ENCODE assay signal across 8 cellular contexts in genomic region chr10:132516771-132517725, GRCh38. TPM values are rescaled to one million over a fixed set of nuclear protein-coding genes. Genes with fewer than 3 reads are reported as not detected.
DNase-seq lines count a peak whose midpoint lies in the region; ATAC-seq, FAIRE-seq and TF ChIP-seq lines count a peak whose summit lies in the region.

No MANE protein-coding gene starts in this region.

- peak overlapping the region; percentile 38; the same call in 1 of the 2 replicates for H3K4me2 ChIP-seq in IMR-90 (ENCODE audit: low read depth, low read length)

- peak overlapping the region; percentile 91 for H2AK9ac ChIP-seq in IMR-90 (replicated peaks; ENCODE audit: low read depth, low read length, poor library complexity)

- peak overlapping the region; percentile 51 to 94 for H4K8ac ChIP-seq in IMR-90 (ENCODE audit: low read depth in 2 of 2, low read length in 2 of 2)

- peak overlapping the region; percentile 72; the same call in 1 of the 2 replicates for H3K23ac ChIP-seq in IMR-90 (ENCODE audit: low read depth, low read length)

- H2BK120ac ChIP-seq in IMR-90 (ENCODE audit: low read depth, low read length), result peak overlapping the region; percentile 99

- POLR2A ChIA-PET in IMR-90 (lab: Charles Lee; ENCODE audit: unreplicated experiment), result no interaction called here

- H3K9me1 ChIP-seq in IMR-90 (ENCODE audit: insufficient read depth, low read length), result peaks cover 20% of the 10 kb centered on the region

- no peaks in the 10 kb centered on the region for H3K27me3 ChIP-seq in IMR-90 (ENCODE audit: control insufficient read depth, insufficient read depth, low read length)
- no peaks in the 10 kb centered on the region for H3K27me3 ChIP-seq in small intestine (ENCODE audit: control insufficient read depth in 2 of 2, insufficient read depth in 2 of 2, low read length in 2 of 2)

- H3K79me1 ChIP-seq in IMR-90 (ENCODE audit: low read depth in 1 of 2, low read length in 2 of 2), result peaks cover 0 to 12% of the 10 kb centered on the region in 2 experiments; a peak in 2 of 4 replicates

- FAIRE-seq in small intestine (lab: Jason Lieb, UNC), result no peak

- peak overlapping the region; percentile 98 for H2AK5ac ChIP-seq in IMR-90 (ENCODE audit: low read depth, low read length)

- TF ChIP-seq CTCF in IMR-90 (conservative IDR thresholded peaks at IDR 0.05; ENCODE audit: low read depth, low read length), result no peak

- CTCF ChIA-PET in IMR-90 (lab: Yijun Ruan, JAX), result no interaction called here

- H3K4me1 ChIP-seq in IMR-90 (ENCODE audit: control insufficient read depth, insufficient read depth, low read length) (peaks cover 27% of the 10 kb centered on the region), small intestine (ENCODE audit: control insufficient read depth in 2 of 2, insufficient read depth in 1 of 2, low read depth in 1 of 2, low read length in 1 of 2) (peaks cover 2 to 11% of the 10 kb centered on the region in 2 donors)

- DNase-seq in Ammon's horn (ENCODE audit: low spot score), result peak; percentile 70
- DNase-seq in IMR-90, result peak; percentile 96
- peak; percentile 93 for DNase-seq in cerebellar cortex (ENCODE audit: low spot score)
- DNase-seq in iris pigment epithelial cell (ENCODE audit: low read depth), result peak; percentile 85
- peak; percentile 73 for DNase-seq in small intestine
- no peak for DNase-seq in activated gamma-delta T cell treated with Interleukin-2 at 50 U/mL for 16 hours
- no peak for DNase-seq in stimulated activated CD8-positive, alpha-beta memory T cell treated with anti-CD3 and anti-CD28 coated beads, Interleukin-4, amount 100 ng/mL, for 48 hours

- dilution Hi-C loops in IMR-90 (cut with HindIII; ENCODE audit: low sequenced_read_pairs, unreplicated experiment), result no loop called here

- H2BK15ac ChIP-seq in IMR-90 (ENCODE audit: low read depth, low read length), result peak overlapping the region; percentile 72; the same call in 2 of the 3 replicates

- no peaks in the 10 kb centered on the region for H4K20me1 ChIP-seq in IMR-90 (ENCODE audit: insufficient read depth, low read length)

- peak overlapping the region; percentile 22; the same call in 1 of the 2 replicates for H3K9ac ChIP-seq in IMR-90 (ENCODE audit: low read depth, low read length)

- no TSS peak for BruUV-seq in IMR-90 (replicated peaks; lab: Mats Ljungman, UMichigan)

- H2BK5ac ChIP-seq in IMR-90 (ENCODE audit: low read depth, low read length, poor library complexity, severe bottlenecking), result peak overlapping the region; percentile 77

- peak; percentile 97 for ATAC-seq in IMR-90 (ENCODE audit: low read depth)
- ATAC-seq in GM21723 (IDR thresholded peaks at IDR 0.05; ENCODE audit: unreplicated experiment), result no peak

- peak overlapping the region; percentile 40; the same call in 1 of the 2 replicates for H3K18ac ChIP-seq in IMR-90 (ENCODE audit: low read depth, low read length)

- TF ChIP-seq POLR2A in IMR-90 (IDR thresholded peaks at IDR 0.05; ENCODE audit: low read depth, low read length), result no peak

- H2AFZ ChIP-seq in IMR-90 (replicated peaks; ENCODE audit: low read length, poor library complexity), result peak overlapping the region; percentile 82

- H3K4me3 ChIP-seq in IMR-90 (ENCODE audit: insufficient read depth, low read depth, low read length), result no peak overlapping the region
- no peak overlapping the region for H3K4me3 ChIP-seq in small intestine (ENCODE audit: low read depth in 1 of 2, low read length in 2 of 2)

- peak overlapping the region; percentile 85 for H4K91ac ChIP-seq in IMR-90 (ENCODE audit: insufficient read depth, low read depth, low read length)

- H3K27ac ChIP-seq in IMR-90 (ENCODE audit: insufficient read depth, low read length), result peak overlapping the region; percentile 75
- peak overlapping the region in 1 of 2 donors; percentile 81 for H3K27ac ChIP-seq in small intestine (ENCODE audit: low read depth in 1 of 2, low read length in 1 of 2)

- intact Hi-C loops in IMR-90 (cut with micrococcal nuclease), result loop anchor here (1.0 to 5.0 kb wide), 2 partner anchors 20 to 120 kb away; partner anchors contain the start of genes INPP5A and PWWP2B

- WGBS in IMR-90 (ENCODE audit: extremely low coverage in 2 of 2, insufficient read length in 1 of 2), 2 experiments, result 24% methylated on average over 8 of the region's 37 CpGs; no CpG with 5 or more reads in 1 of the 2 experiments
- 18 to 37% (median 31%) methylated on average over 35 to 37 of the region's 37 CpGs for WGBS in small intestine, 3 donors

- peak; percentile 27 for TF ChIP-seq RAD21 in IMR-90 (IDR thresholded peaks at IDR 0.05; ENCODE audit: low read length)

- H3K9me3 ChIP-seq in IMR-90 (ENCODE audit: control insufficient read depth, insufficient read depth, low read length), result no peaks in the 10 kb centered on the region
- no peaks in the 10 kb centered on the region for H3K9me3 ChIP-seq in small intestine (ENCODE audit: control insufficient read depth, low read depth)

- H3K36me3 ChIP-seq in IMR-90 (ENCODE audit: control insufficient read depth, insufficient read depth, low read length), result no peaks in the 10 kb centered on the region
- no peaks in the 10 kb centered on the region for H3K36me3 ChIP-seq in small intestine (ENCODE audit: control insufficient read depth in 2 of 2, insufficient read depth in 2 of 2, low read length in 2 of 2)

- H3K56ac ChIP-seq in IMR-90 (ENCODE audit: extremely low read depth, insufficient read depth, low read length), result peak overlapping the region; percentile 8; the same call in 1 of the 2 replicates

- H4K5ac ChIP-seq in IMR-90 (ENCODE audit: low read depth, low read length), result peak overlapping the region; percentile 31

- in situ Hi-C loops in IMR-90 (cut with MboI; ENCODE audit: low sequenced_read_pairs), result no loop called here

- H3K4ac ChIP-seq in IMR-90 (ENCODE audit: low read depth, low read length), result peak overlapping the region; percentile 99

- peak overlapping the region; percentile 96 for H2BK20ac ChIP-seq in IMR-90 (ENCODE audit: low read depth, low read length)

- peak overlapping the region; percentile 97 for H3K14ac ChIP-seq in IMR-90 (replicated peaks; ENCODE audit: low read depth, low read length)

TF ChIP-seq in IMR-90, 13 proteins besides CTCF, POLR2A, EP300 and RAD21:
- TF ChIP-seq MAZ (IDR thresholded peaks at IDR 0.05; ENCODE audit: borderline replicate concordance, low read depth, low read length), result peak; percentile 70
- no peak for TF ChIP-seq CHD1 (IDR thresholded peaks at IDR 0.05; ENCODE audit: low read depth, low read length)
- peak; percentile 38; the same call in 1 of the 2 replicates for TF ChIP-seq BHLHE40 (IDR thresholded peaks at IDR 0.05; ENCODE audit: low read depth, low read length)
- no peak for TF ChIP-seq MAFK (IDR thresholded peaks at IDR 0.05; ENCODE audit: low read depth, low read length)
- TF ChIP-seq CEBPB (IDR thresholded peaks at IDR 0.05; ENCODE audit: low read depth, low read length), result no peak
- TF ChIP-seq, protein P1, sequence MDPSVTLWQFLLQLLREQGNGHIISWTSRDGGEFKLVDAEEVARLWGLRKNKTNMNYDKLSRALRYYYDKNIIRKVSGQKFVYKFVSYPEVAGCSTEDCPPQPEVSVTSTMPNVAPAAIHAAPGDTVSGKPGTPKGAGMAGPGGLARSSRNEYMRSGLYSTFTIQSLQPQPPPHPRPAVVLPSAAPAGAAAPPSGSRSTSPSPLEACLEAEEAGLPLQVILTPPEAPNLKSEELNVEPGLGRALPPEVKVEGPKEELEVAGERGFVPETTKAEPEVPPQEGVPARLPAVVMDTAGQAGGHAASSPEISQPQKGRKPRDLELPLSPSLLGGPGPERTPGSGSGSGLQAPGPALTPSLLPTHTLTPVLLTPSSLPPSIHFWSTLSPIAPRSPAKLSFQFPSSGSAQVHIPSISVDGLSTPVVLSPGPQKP (IDR thresholded peaks at IDR 0.05; ENCODE audit: borderline replicate concordance, low read depth, low read length), result no peak
- peak; percentile 11; the same call in 1 of the 2 replicates for TF ChIP-seq SMC3 (IDR thresholded peaks at IDR 0.05; ENCODE audit: low read depth, low read length)
- TF ChIP-seq RFX5 (IDR thresholded peaks at IDR 0.05; ENCODE audit: low read depth, low read length), result no peak
- peak; percentile 91 for TF ChIP-seq USF2 (IDR thresholded peaks at IDR 0.05; ENCODE audit: low read depth, low read length)
- TF ChIP-seq FOS (IDR thresholded peaks at IDR 0.05; ENCODE audit: low read depth, low read length), result peak; percentile 82
- peak; percentile 47; the same call in 1 of the 2 replicates for TF ChIP-seq NFE2L2 (IDR thresholded peaks at IDR 0.05; ENCODE audit: low read depth, low read length)
- no peak for TF ChIP-seq MXI1 (IDR thresholded peaks at IDR 0.05; ENCODE audit: borderline replicate concordance, low read depth, low read length)
- peak; percentile 64 for TF ChIP-seq RCOR1 (IDR thresholded peaks at IDR 0.05; ENCODE audit: insufficient replicate concordance, low read length)

RNA-seq across cellular contexts. Expression of gene INPP5A, which starts 20.5 kb away (rescaled TPM):
- total RNA-seq in IMR-90 (2012; rRNA removed), result 31.7 and 36.7 TPM in 2 replicates
- polyA plus RNA-seq in IMR-90 (2012; rRNA removed) (20.6 and 21.4 TPM in 2 replicates), small intestine (10 to 100 TPM; 22.4 to 25.0 (median 23.2) TPM)
- polyA plus RNA-seq in IMR-90 (2012; cell fraction: cytosol; rRNA removed), result 15.9 and 20.4 TPM in 2 replicates
- 12.2 and 16.8 TPM in 2 replicates for polyA plus RNA-seq in IMR-90 (2012; cell fraction: nucleus; rRNA removed; ENCODE audit: low replicate concordance)

Comparison
In these comparisons a context has a peak if more than half of its experiments do, and no peak if none do; other contexts are left out.
1. DNase-seq: peak in Ammon's horn (single experiment), IMR-90 (single experiment), cerebellar cortex (single experiment), iris pigment epithelial cell (single experiment) and small intestine (single experiment); none in activated gamma-delta T cell treated with Interleukin-2 at 50 U/mL for 16 hours (single experiment) and stimulated activated CD8-positive, alpha-beta memory T cell treated with anti-CD3 and anti-CD28 coated beads, Interleukin-4, amount 100 ng/mL, for 48 hours (single experiment).